In genomic region chr7:86116-86515, GRCh38 we compare ENCODE assay signal across 13 cellular contexts.
DNase-seq lines count a peak whose midpoint lies in the region; ATAC-seq and TF ChIP-seq lines count a peak whose summit lies in the region.
"Had no signal": no experiment of that assay in that cellular context is flagged by ENCODE, and none has a peak within 500 bp of the region (broad histone marks: within the 10 kb centered on the region; RNA-seq: fewer than 3 reads in every experiment).

No MANE protein-coding gene starts in this region.

- no peak overlapping the region for H3K4me3 Mint-ChIP-seq in osteocyte (ENCODE audit: unreplicated experiment)

- H3K36me3 Mint-ChIP-seq in activated naive CD4-positive, alpha-beta T cell treated with anti-CD3 and anti-CD28 coated beads, Interleukin-2, amount 50 U/mL, for 72 hours = no peaks in the 10 kb centered on the region
- H3K36me3 Mint-ChIP-seq in osteocyte (ENCODE audit: unreplicated experiment) = no peaks in the 10 kb centered on the region

- no peaks in the 10 kb centered on the region for H3K36me3 ChIP-seq in HCT116 (ENCODE audit: control insufficient read depth in 1 of 2, insufficient read depth in 2 of 2, low read length in 2 of 2)

- no TSS peak for BruUV-seq in HCT116 (replicated peaks; lab: Mats Ljungman, UMichigan)

- no peak for ATAC-seq in activated naive CD4-positive, alpha-beta T cell treated with anti-CD3 and anti-CD28 coated beads, Interleukin-2, amount 50 U/mL, for 72 hours
- ATAC-seq in HCT116 = no peak

- H3K9me2 ChIP-seq in HCT116 (ENCODE audit: insufficient read depth) = no peaks in the 10 kb centered on the region

- H2AFZ ChIP-seq in HCT116 (ENCODE audit: low read depth, low read length, poor library complexity, severe bottlenecking) = no peak overlapping the region

- no peak overlapping the region for H3K9ac ChIP-seq in HCT116 (ENCODE audit: low read length)

- H3K4me1 ChIP-seq in HCT116 (ENCODE audit: control insufficient read depth in 1 of 2, insufficient read depth in 2 of 2, low read length in 2 of 2) = peaks cover 18 to 35% of the 10 kb centered on the region in 2 experiments; a peak in 3 of 4 replicates

- no peaks in the 10 kb centered on the region for H3K79me2 ChIP-seq in HCT116 (ENCODE audit: insufficient read depth, low read length)

- peaks cover 4% of the 10 kb centered on the region for H3K27me3 Mint-ChIP-seq in osteocyte (ENCODE audit: unreplicated experiment)

- CTCF ChIA-PET in HCT116 (lab: Charles Lee) = interaction anchor here (1.1 kb wide), 1 partner anchor 22 kb away, joined by 3 read pairs; no protein-coding TSS in a partner anchor

- peaks cover 61% of the 10 kb centered on the region for H3K4me1 Mint-ChIP-seq in osteocyte (ENCODE audit: unreplicated experiment)

- H3K27ac Mint-ChIP-seq in activated naive CD4-positive, alpha-beta T cell treated with anti-CD3 and anti-CD28 coated beads, Interleukin-2, amount 50 U/mL, for 72 hours = peak overlapping the region; percentile 36 to 90
- H3K27ac Mint-ChIP-seq in osteocyte (ENCODE audit: unreplicated experiment) = no peak overlapping the region

- H3K4me2 ChIP-seq in HCT116 (ENCODE audit: low read length) = 0 out of 2 replicates have a peak overlapping the region, but pooled peaks have one; percentile 35

- no peak overlapping the region for H3K4me3 ChIP-seq in HCT116 (replicated peaks in 1 of 2; ENCODE audit: low read depth in 1 of 2, low read length in 2 of 2)

- POLR2A ChIA-PET in HCT116 (lab: Charles Lee) = no interaction called here

- TF ChIP-seq RAD21 in HCT116 (IDR thresholded peaks at IDR 0.05; ENCODE audit: low read depth) = no peak

- RAD21 ChIA-PET in HCT116 (lab: Charles Lee; ENCODE audit: low non-redundant PET in 1 of 2, low total read pairs in 2 of 2, uncharacterized antibody in 2 of 2, unreplicated experiment in 2 of 2) = no interaction called here

- intact Hi-C loops in HCT116 (cut with micrococcal nuclease) = no loop called here

- H3K27me3 ChIP-seq in HCT116 (ENCODE audit: insufficient read depth, low read length) = peaks cover 12% of the 10 kb centered on the region; the same call in 1 of the 2 replicates

- TF ChIP-seq POLR2A in HCT116 (IDR thresholded peaks at IDR 0.05; ENCODE audit: borderline replicate concordance, extremely low read depth, insufficient read depth, insufficient read length) = no peak

- H3K27ac ChIP-seq in HCT116 (ENCODE audit: low read depth, low read length) = no peak overlapping the region
- H3K27ac ChIP-seq: C4-2B had no signal

- H4K20me1 ChIP-seq in HCT116 (ENCODE audit: insufficient read depth) = no peaks in the 10 kb centered on the region

- no peaks in the 10 kb centered on the region for H3K9me3 Mint-ChIP-seq in activated naive CD4-positive, alpha-beta T cell treated with anti-CD3 and anti-CD28 coated beads, Interleukin-2, amount 50 U/mL, for 72 hours
- no peaks in the 10 kb centered on the region for H3K9me3 Mint-ChIP-seq in osteocyte (ENCODE audit: unreplicated experiment)

- TF ChIP-seq CTCF in HCT116 (IDR thresholded peaks at IDR 0.05 in 2 of 3, conservative IDR thresholded peaks at IDR 0.05 in 1 of 3; ENCODE audit: borderline replicate concordance in 1 of 3, insufficient read depth in 1 of 3, low read depth in 2 of 3, low read length in 2 of 3) (no peak), osteocyte (IDR thresholded peaks at IDR 0.05) (no peak), GM10266 (IDR thresholded peaks at IDR 0.05; ENCODE audit: control insufficient read depth, insufficient read depth, low read depth, missing control alignments) (no peak)

- no peak for DNase-seq in activated naive CD4-positive, alpha-beta T cell treated with anti-CD3 and anti-CD28 coated beads, Interleukin-2, amount 50 U/mL, for 72 hours (ENCODE audit: low spot score in 2 of 2)
- DNase-seq in activated naive CD4-positive, alpha-beta T cell (lab: John Stamatoyannopoulos, UW) = no peak
- DNase-seq in HCT116 (ENCODE audit: low read depth, low spot score) = no peak
- peak; percentile 41 for DNase-seq in islet precursor cell
- DNase-seq in osteocyte (ENCODE audit: extremely low spot score, unreplicated experiment) = peak; percentile 76
- no peak for DNase-seq in stimulated activated CD4-positive, alpha-beta T cell treated with anti-CD3 and anti-CD28 coated beads, Interleukin-15, amount 100 ng/mL, for 24 hours
- no peak for DNase-seq in COLO829 (ENCODE audit: low spot score)
- no peak for DNase-seq in GM10266 (ENCODE audit: extremely low spot score)
- DNase-seq: DMS153, EL, NCI-H2081 treated with DMSO at 0.1 percent for 48 hours, NCI-H524 had no signal

- no peaks in the 10 kb centered on the region for H3K9me3 ChIP-seq in HCT116 (ENCODE audit: control insufficient read depth in 1 of 2, insufficient read depth in 1 of 2, low read depth in 1 of 2, low read length in 2 of 2)

TF ChIP-seq in HCT116, 20 proteins besides CTCF, POLR2A, EP300 and RAD21:
- no peak for TF ChIP-seq POLR2AphosphoS5 (IDR thresholded peaks at IDR 0.05; ENCODE audit: low read depth, low read length)
- TF ChIP-seq, protein P1, sequence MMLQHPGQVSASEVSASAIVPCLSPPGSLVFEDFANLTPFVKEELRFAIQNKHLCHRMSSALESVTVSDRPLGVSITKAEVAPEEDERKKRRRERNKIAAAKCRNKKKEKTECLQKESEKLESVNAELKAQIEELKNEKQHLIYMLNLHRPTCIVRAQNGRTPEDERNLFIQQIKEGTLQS (IDR thresholded peaks at IDR 0.05) = no peak
- no peak for TF ChIP-seq ELF1 (IDR thresholded peaks at IDR 0.05; ENCODE audit: borderline replicate concordance, low read depth)
- no peak for TF ChIP-seq SRF (IDR thresholded peaks at IDR 0.05; ENCODE audit: low read depth)
- no peak for TF ChIP-seq ZNF274 (IDR thresholded peaks at IDR 0.05; ENCODE audit: low read depth, low read length)
TF ChIP-seq in HCT116: peak in this region for 0.

Comparison
In these comparisons a context has a peak if more than half of its experiments do, and no peak if none do; other contexts are left out.
1. DNase-seq: peak in islet precursor cell (single experiment) and osteocyte (single experiment); none in activated naive CD4-positive, alpha-beta T cell treated with anti-CD3 and anti-CD28 coated beads, Interleukin-2, amount 50 U/mL, for 72 hours (0 of 2), activated naive CD4-positive, alpha-beta T cell (0 of 4), HCT116 (single experiment), stimulated activated CD4-positive, alpha-beta T cell treated with anti-CD3 and anti-CD28 coated beads, Interleukin-15, amount 100 ng/mL, for 24 hours (single experiment), COLO829 (single experiment) and GM10266 (single experiment).